In the genomic region with DNA sequence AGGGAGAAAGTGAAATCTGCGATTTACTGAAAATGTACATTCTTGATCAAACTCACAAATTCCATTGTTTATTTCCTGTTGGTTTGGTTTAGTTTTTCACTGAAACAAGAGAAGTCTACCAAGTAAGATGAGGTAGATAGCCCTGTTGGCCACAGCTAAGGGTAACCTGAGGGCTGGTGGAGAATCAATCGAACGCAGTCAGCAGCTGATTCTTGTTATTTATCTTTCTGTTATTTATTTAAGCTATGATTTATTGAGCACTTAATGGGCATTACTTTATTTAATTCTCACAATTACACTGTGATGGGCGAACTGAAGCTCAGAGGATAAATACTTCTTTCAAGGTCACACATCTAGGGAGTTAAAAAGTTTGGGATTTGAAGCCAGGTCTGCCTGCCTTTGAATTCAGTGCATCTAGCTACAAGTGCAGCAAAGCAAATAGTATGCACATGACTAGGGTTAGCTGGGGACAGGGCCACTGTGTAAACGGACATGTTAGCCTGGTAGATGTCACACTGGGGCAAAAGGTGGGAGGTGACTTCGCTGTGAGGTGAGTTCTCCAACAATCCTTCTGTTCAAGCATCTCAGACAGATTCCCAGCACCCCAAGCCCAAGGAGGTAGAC, we compare ENCODE assay signal across 1 cellular context.
TF ChIP-seq lines count a peak whose summit lies in the region.

No MANE protein-coding gene starts in this region.

TF ChIP-seq in HepG2, 621 proteins besides CTCF, POLR2A, EP300 and RAD21 (continued from another document and continues in another):
- TF ChIP-seq PPARG (CRISPR knock-in tag; conservative IDR thresholded peaks at IDR 0.05) (peak; percentile 48; the same call in 1 of the 2 replicates), HMG20A (CRISPR knock-in tag; IDR thresholded peaks at IDR 0.05; ENCODE audit: borderline replicate concordance) (peak; percentile 79; the same call in 1 of the 2 replicates), ZNF121 (CRISPR knock-in tag; IDR thresholded peaks at IDR 0.05) (peak; percentile 88), NR3C1 (CRISPR knock-in tag; IDR thresholded peaks at IDR 0.05) (no peak), MEIS1 (CRISPR knock-in tag; IDR thresholded peaks at IDR 0.05; ENCODE audit: borderline replicate concordance) (no peak), TFDP2 (CRISPR knock-in tag; IDR thresholded peaks at IDR 0.05) (no peak), ZNF3 (CRISPR knock-in tag; IDR thresholded peaks at IDR 0.05) (no peak), SRY (CRISPR knock-in tag; IDR thresholded peaks at IDR 0.05) (no peak), KDM5B (CRISPR knock-in tag; IDR thresholded peaks at IDR 0.05; ENCODE audit: borderline replicate concordance) (no peak), ZNF589 (CRISPR knock-in tag; conservative IDR thresholded peaks at IDR 0.05) (no peak), KDM1A (CRISPR knock-in tag; IDR thresholded peaks at IDR 0.05) (0 out of 2 replicates have a peak, but pooled peaks have one; percentile 45), HDAC1 (CRISPR knock-in tag; IDR thresholded peaks at IDR 0.05) (peak; percentile 32; the same call in 1 of the 2 replicates), KLF9 (CRISPR knock-in tag; IDR thresholded peaks at IDR 0.05; ENCODE audit: low read depth) (no peak), NBN (conservative IDR thresholded peaks at IDR 0.05) (no peak), ARID5B (CRISPR knock-in tag; IDR thresholded peaks at IDR 0.05) (peak; percentile 92), ZBTB39 (CRISPR knock-in tag; IDR thresholded peaks at IDR 0.05) (no peak), SP4 (CRISPR knock-in tag; IDR thresholded peaks at IDR 0.05) (no peak), RCOR2 (CRISPR knock-in tag; IDR thresholded peaks at IDR 0.05) (0 out of 2 replicates have a peak, but pooled peaks have one; percentile 32), RELA (CRISPR knock-in tag; IDR thresholded peaks at IDR 0.05) (no peak), SALL1 (CRISPR knock-in tag; IDR thresholded peaks at IDR 0.05) (peak; percentile 74), FOSL2 (CRISPR knock-in tag; IDR thresholded peaks at IDR 0.05) (peak; percentile 55), MEIS2 (CRISPR knock-in tag; IDR thresholded peaks at IDR 0.05) (peak; percentile 35; the same call in 1 of the 2 replicates), ZFY (CRISPR knock-in tag; IDR thresholded peaks at IDR 0.05) (no peak), RARA (CRISPR knock-in tag; IDR thresholded peaks at IDR 0.05) (peak; percentile 93), KAT7 (CRISPR knock-in tag; IDR thresholded peaks at IDR 0.05; ENCODE audit: borderline replicate concordance) (0 out of 2 replicates have a peak, but pooled peaks have one; percentile 66), ZNF331 (CRISPR knock-in tag; IDR thresholded peaks at IDR 0.05) (peak; percentile 82), KAT8 (CRISPR knock-in tag; IDR thresholded peaks at IDR 0.05) (peak; percentile 60; the same call in 1 of the 2 replicates), NR2F6 (IDR thresholded peaks at IDR 0.05) (0 out of 2 replicates have a peak, but pooled peaks have one; percentile 10), NR2F6 (CRISPR knock-in tag; IDR thresholded peaks at IDR 0.05) (peak; percentile 64), ZNF850 (CRISPR knock-in tag; conservative IDR thresholded peaks at IDR 0.05) (no peak), ZNF841 (CRISPR knock-in tag; IDR thresholded peaks at IDR 0.05; ENCODE audit: borderline replicate concordance) (no peak), AHDC1 (CRISPR knock-in tag; IDR thresholded peaks at IDR 0.05; ENCODE audit: borderline replicate concordance) (peak; percentile 48; the same call in 1 of the 2 replicates), SALL2 (CRISPR knock-in tag; IDR thresholded peaks at IDR 0.05) (no peak), MIER3 (CRISPR knock-in tag; IDR thresholded peaks at IDR 0.05; ENCODE audit: borderline replicate concordance) (peak; percentile 38; the same call in 1 of the 2 replicates), LCORL (IDR thresholded peaks at IDR 0.05) (no peak), LCORL (CRISPR knock-in tag; IDR thresholded peaks at IDR 0.05) (peak; percentile 66), TFAP4 (IDR thresholded peaks at IDR 0.05; ENCODE audit: borderline replicate concordance, low read depth) (peak; percentile 51; the same call in 1 of the 2 replicates), NFKBIZ (CRISPR knock-in tag; IDR thresholded peaks at IDR 0.05) (no peak), ZNF83 (CRISPR knock-in tag; IDR thresholded peaks at IDR 0.05; ENCODE audit: borderline replicate concordance) (no peak), ZNF761 (CRISPR knock-in tag; conservative IDR thresholded peaks at IDR 0.05) (no peak), FOXK1 (CRISPR knock-in tag; IDR thresholded peaks at IDR 0.05; ENCODE audit: borderline replicate concordance, low read depth) (peak; percentile 59; the same call in 1 of the 2 replicates)
- TF ChIP-seq, protein P1, sequence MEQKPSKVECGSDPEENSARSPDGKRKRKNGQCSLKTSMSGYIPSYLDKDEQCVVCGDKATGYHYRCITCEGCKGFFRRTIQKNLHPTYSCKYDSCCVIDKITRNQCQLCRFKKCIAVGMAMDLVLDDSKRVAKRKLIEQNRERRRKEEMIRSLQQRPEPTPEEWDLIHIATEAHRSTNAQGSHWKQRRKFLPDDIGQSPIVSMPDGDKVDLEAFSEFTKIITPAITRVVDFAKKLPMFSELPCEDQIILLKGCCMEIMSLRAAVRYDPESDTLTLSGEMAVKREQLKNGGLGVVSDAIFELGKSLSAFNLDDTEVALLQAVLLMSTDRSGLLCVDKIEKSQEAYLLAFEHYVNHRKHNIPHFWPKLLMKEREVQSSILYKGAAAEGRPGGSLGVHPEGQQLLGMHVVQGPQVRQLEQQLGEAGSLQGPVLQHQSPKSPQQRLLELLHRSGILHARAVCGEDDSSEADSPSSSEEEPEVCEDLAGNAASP (CRISPR knock-in tag; IDR thresholded peaks at IDR 0.05; ENCODE audit: borderline replicate concordance): peak; percentile 100
- TF ChIP-seq, protein P2, sequence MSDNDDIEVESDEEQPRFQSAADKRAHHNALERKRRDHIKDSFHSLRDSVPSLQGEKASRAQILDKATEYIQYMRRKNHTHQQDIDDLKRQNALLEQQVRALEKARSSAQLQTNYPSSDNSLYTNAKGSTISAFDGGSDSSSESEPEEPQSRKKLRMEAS (IDR thresholded peaks at IDR 0.05): 0 out of 2 replicates have a peak, but pooled peaks have one; percentile 33
- TF ChIP-seq, protein P3, sequence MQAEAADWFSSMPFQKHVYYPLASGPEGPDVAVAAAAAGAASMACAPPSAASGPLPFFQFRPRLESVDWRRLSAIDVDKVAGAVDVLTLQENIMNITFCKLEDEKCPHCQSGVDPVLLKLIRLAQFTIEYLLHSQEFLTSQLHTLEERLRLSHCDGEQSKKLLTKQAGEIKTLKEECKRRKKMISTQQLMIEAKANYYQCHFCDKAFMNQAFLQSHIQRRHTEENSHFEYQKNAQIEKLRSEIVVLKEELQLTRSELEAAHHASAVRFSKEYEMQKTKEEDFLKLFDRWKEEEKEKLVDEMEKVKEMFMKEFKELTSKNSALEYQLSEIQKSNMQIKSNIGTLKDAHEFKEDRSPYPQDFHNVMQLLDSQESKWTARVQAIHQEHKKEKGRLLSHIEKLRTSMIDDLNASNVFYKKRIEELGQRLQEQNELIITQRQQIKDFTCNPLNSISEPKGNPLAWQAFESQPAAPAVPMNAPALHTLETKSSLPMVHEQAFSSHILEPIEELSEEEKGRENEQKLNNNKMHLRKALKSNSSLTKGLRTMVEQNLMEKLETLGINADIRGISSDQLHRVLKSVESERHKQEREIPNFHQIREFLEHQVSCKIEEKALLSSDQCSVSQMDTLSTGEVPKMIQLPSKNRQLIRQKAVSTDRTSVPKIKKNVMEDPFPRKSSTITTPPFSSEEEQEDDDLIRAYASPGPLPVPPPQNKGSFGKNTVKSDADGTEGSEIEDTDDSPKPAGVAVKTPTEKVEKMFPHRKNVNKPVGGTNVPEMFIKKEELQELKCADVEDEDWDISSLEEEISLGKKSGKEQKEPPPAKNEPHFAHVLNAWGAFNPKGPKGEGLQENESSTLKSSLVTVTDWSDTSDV (CRISPR knock-in tag; IDR thresholded peaks at IDR 0.05): no peak
